Comparison of ENCODE assay signal across 8 cellular contexts in the genomic region with DNA sequence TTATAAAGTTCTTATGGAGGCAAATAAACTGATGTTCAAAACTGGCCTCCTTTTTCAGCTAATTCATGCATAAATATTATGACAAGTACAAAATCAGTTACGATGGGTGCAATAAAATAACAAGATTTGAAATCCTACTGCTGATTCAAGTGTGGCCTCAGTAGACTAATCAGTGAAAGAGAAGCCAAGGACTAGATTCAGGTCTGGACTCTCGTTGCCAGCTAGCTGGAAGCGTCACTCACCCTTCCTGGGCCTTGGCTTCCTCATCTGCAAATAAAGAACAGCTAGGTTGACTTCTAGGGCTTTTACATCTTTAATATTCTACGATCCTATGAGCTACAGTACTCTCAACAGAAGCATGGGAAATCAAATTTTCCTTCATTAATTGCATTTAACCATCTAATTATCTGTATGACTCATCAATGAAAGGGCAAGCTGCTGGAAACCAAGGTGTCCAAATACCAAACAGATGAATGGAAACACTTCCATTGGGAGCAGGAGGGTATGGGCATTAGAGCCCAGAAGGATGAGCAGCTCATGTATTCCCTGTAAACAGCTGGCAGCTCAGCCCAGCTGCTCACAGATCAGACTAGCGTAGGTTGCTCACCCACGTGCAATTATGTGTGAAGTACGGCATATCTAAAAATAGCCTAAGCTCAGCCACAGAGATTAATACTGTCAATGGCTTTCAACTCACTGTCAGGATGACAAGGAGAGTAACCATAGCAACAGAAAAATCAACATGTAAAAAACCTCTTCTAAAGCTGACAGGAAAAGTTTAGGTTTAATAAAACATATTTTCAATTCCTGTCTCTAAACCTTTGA.
DNase-seq lines count a peak whose midpoint lies in the region; ATAC-seq, FAIRE-seq and TF ChIP-seq lines count a peak whose summit lies in the region.

No MANE protein-coding gene starts in this region.

- peak overlapping the region; percentile 13; the same call in 1 of the 2 replicates for H3K4me2 ChIP-seq in OCI-LY1 (ENCODE audit: low read length)

- H3K36me3 ChIP-seq in OCI-LY1 (ENCODE audit: insufficient read depth, low read length) (no peaks in the 10 kb centered on the region), psoas muscle (ENCODE audit: insufficient read depth in 1 of 2, low read depth in 1 of 2) (peaks cover 0 to 5% of the 10 kb centered on the region in 2 donors)

- POLR2A ChIA-PET in MCF 10A (lab: Yijun Ruan, JAX), result no interaction called here

- ATAC-seq in HG03045 (IDR thresholded peaks at IDR 0.05; ENCODE audit: unreplicated experiment) (peak; percentile 70), psoas muscle (peak; percentile 84 to 89 (median 88))

- H3K9me3 Mint-ChIP-seq in MCF 10A (ENCODE audit: unreplicated experiment) (no peaks in the 10 kb centered on the region), mesothelial cell of epicardium (peaks cover 4% of the 10 kb centered on the region)

- H3K4me3 ChIP-seq in OCI-LY1 (ENCODE audit: low read depth, low read length, poor library complexity, severe bottlenecking) (no peak overlapping the region), psoas muscle (no peak overlapping the region)

- 33 to 55% (median 41%) methylated on average over 7 of the region's 7 CpGs for WGBS in psoas muscle, 3 donors

- H3K27me3 Mint-ChIP-seq in MCF 10A (ENCODE audit: insufficient read depth, unreplicated experiment), result no peaks in the 10 kb centered on the region
- no peaks in the 10 kb centered on the region for H3K27me3 Mint-ChIP-seq in mesothelial cell of epicardium (ENCODE audit: low read depth)

- H3K27ac Mint-ChIP-seq in MCF 10A (ENCODE audit: low read depth, unreplicated experiment) (no peak overlapping the region), mesothelial cell of epicardium (no peak overlapping the region)

- TF ChIP-seq CTCF in OCI-LY1 (IDR thresholded peaks at IDR 0.05; ENCODE audit: low read length), result no peak
- TF ChIP-seq CTCF in psoas muscle (IDR thresholded peaks at IDR 0.05), result no peak
- TF ChIP-seq CTCF in MCF 10A (IDR thresholded peaks at IDR 0.05; ENCODE audit: unreplicated experiment), result no peak
- no peak for TF ChIP-seq CTCF in D721Med (IDR thresholded peaks at IDR 0.05; ENCODE audit: insufficient read depth, missing control alignments)
- no peak for TF ChIP-seq CTCF in mesothelial cell of epicardium (IDR thresholded peaks at IDR 0.05; ENCODE audit: unreplicated experiment)

- intact Hi-C loops in psoas muscle (cut with DNase I) (no loop called here), MCF 10A (cut with micrococcal nuclease) (no loop called here)

- H3K27me3 ChIP-seq in OCI-LY1 (ENCODE audit: insufficient read depth, low read length), result no peaks in the 10 kb centered on the region
- H3K27me3 ChIP-seq in psoas muscle (ENCODE audit: insufficient read depth in 3 of 3, low read length in 2 of 3), result no peaks in the 10 kb centered on the region

- CTCF ChIA-PET in MCF 10A (lab: Yijun Ruan, JAX), result interaction anchor here (0.9 to 1.4 kb wide), 2 partner anchors 32 to 52 kb away, joined by 3 to 4 read pairs; no protein-coding TSS in a partner anchor

- no peak overlapping the region for H2AFZ ChIP-seq in OCI-LY1 (ENCODE audit: low read length)

- H3K27ac ChIP-seq in OCI-LY1 (ENCODE audit: low read depth, low read length, poor library complexity, severe bottlenecking) (peak overlapping the region; percentile 91), psoas muscle (no peak overlapping the region)

- H3K79me2 ChIP-seq in OCI-LY1 (ENCODE audit: insufficient read depth, low read length), result no peaks in the 10 kb centered on the region

- peaks cover 19% of the 10 kb centered on the region for H3K4me1 Mint-ChIP-seq in MCF 10A (ENCODE audit: insufficient read depth, unreplicated experiment)
- no peaks in the 10 kb centered on the region for H3K4me1 Mint-ChIP-seq in mesothelial cell of epicardium

- peak overlapping the region; percentile 5; the same call in 1 of the 2 replicates for H3K9ac ChIP-seq in OCI-LY1 (ENCODE audit: low read length)

- H3K36me3 Mint-ChIP-seq in MCF 10A (ENCODE audit: insufficient read depth, unreplicated experiment) (peaks cover 17% of the 10 kb centered on the region), mesothelial cell of epicardium (peaks cover 11% of the 10 kb centered on the region)

- H4K20me1 ChIP-seq in OCI-LY1 (ENCODE audit: insufficient read depth, low read length), result no peaks in the 10 kb centered on the region

- no TSS peak for BruUV-seq in MCF 10A (replicated peaks; lab: Mats Ljungman, UMichigan)

- FAIRE-seq in GM19239 (lab: Jason Lieb, UNC) (peak; percentile 64), HTR-8/SVneo (lab: Jason Lieb, UNC) (no peak), D721Med (lab: Jason Lieb, UNC) (no peak)

- H3K4me1 ChIP-seq in OCI-LY1 (ENCODE audit: insufficient read depth, low read length, severe bottlenecking) (peaks cover 56% of the 10 kb centered on the region), psoas muscle (peaks cover 10% of the 10 kb centered on the region)

- H3K4me3 Mint-ChIP-seq in MCF 10A (ENCODE audit: unreplicated experiment), result no peak overlapping the region
- H3K4me3 Mint-ChIP-seq in mesothelial cell of epicardium, result no peak overlapping the region

- H3F3A ChIP-seq in OCI-LY1 (ENCODE audit: insufficient read depth, low read length), result no peaks in the 10 kb centered on the region

- no peaks in the 10 kb centered on the region for H3K9me2 ChIP-seq in OCI-LY1 (ENCODE audit: low read depth, low read length)

- H3K9me3 ChIP-seq in OCI-LY1 (ENCODE audit: low read length), result no peaks in the 10 kb centered on the region
- H3K9me3 ChIP-seq in psoas muscle, result no peaks in the 10 kb centered on the region

- DNase-seq in GM19239 (ENCODE audit: insufficient read length, low spot score), result peak; percentile 9
- DNase-seq in psoas muscle, result no peak
- no peak for DNase-seq in MCF 10A (ENCODE audit: unreplicated experiment)
- no peak for DNase-seq in HTR-8/SVneo (ENCODE audit: insufficient read length, low spot score)
- DNase-seq in D721Med (ENCODE audit: insufficient read length, low spot score), result no peak
- no peak for DNase-seq in mesothelial cell of epicardium (ENCODE audit: low spot score in 2 of 2, unreplicated experiment in 2 of 2)
